Comparison of ENCODE assay signal across 27 cellular contexts in the genomic region with DNA sequence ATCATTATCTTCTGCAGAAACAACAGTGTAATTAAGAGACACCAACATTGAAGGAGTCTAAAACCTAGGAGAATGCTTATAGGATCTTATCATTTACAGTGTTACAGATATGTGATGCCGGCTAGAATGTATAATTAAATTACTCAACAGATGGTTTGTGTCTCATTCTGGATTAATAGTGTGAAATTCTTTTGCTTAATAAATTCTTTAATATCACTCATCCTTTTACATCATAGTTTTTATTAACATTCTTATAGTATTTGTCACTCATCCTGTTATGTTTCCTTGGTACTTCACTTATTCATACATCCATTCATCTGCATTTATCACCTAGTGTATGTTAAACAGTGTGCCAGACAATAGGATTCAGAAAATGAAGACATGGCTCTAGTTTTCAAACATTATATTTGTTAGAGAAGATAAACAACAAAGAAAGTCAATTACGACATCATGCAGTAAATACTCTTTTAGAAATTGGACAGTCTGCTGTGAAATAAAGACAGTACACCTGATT.
DNase-seq lines count a peak whose midpoint lies in the region; ATAC-seq and TF ChIP-seq lines count a peak whose summit lies in the region.
"Had no signal": no experiment of that assay in that cellular context is flagged by ENCODE, and none has a peak within 500 bp of the region (broad histone marks: within the 10 kb centered on the region; RNA-seq: fewer than 3 reads in every experiment).

No MANE protein-coding gene starts in this region.

- H3K4me2 ChIP-seq in SK-N-SH: no peak overlapping the region
- H3K4me2 ChIP-seq: BLaER1 had no signal

- 30% methylated on average over 2 of the region's 2 CpGs for WGBS in SK-N-SH (ENCODE audit: low lambda C conversion rate)

- no peaks in the 10 kb centered on the region for H3K79me2 ChIP-seq in SK-N-SH (ENCODE audit: insufficient read depth)

- ATAC-seq in SK-N-SH treated with all-trans-retinoic acid at 6 μM for 48 hours (no peak), GM18870 (IDR thresholded peaks at IDR 0.05; ENCODE audit: unreplicated experiment) (no peak)
- no peak for ATAC-seq in stimulated activated effector memory CD8-positive, alpha-beta T cell treated with anti-CD3 and anti-CD28 coated beads, Interleukin-12 subunit alpha, Interleukin-12 subunit beta, amount 100 ng/mL, for 72 hours

- no peak overlapping the region for H3K4me3 Mint-ChIP-seq in stimulated activated effector memory CD8-positive, alpha-beta T cell treated with anti-CD3 and anti-CD28 coated beads, Interleukin-12 subunit alpha, Interleukin-12 subunit beta, amount 100 ng/mL, for 72 hours
- H3K4me3 Mint-ChIP-seq: CD4-positive, CD25-positive, alpha-beta regulatory T cell; HFFc6; T-helper 1 cell treated with Interleukin-12 subunit alpha and Interleukin-12 subunit beta and Interleukin-4 antibody, amounts not matched to agents 30 μg/mL and 1 μg/mL, for 36 hours had no signal

- H3K36me3 ChIP-seq in SK-N-SH (replicated peaks in 1 of 2; ENCODE audit: control insufficient read depth in 1 of 2, insufficient read depth in 2 of 2, low read length in 1 of 2): no peaks in the 10 kb centered on the region
- H3K36me3 ChIP-seq: BLaER1 had no signal

- no peak for DNase-seq in SK-N-SH
- peak; percentile 10 for DNase-seq in HT1080 (ENCODE audit: low read depth)
- peak; percentile 20 for DNase-seq in RWPE1 (ENCODE audit: low spot score)
- peak; percentile 8 for DNase-seq in fibroblast of villous mesenchyme (ENCODE audit: low read depth)
- no peak for DNase-seq in cortex of kidney (lab: John Stamatoyannopoulos, UW)
- no peak for DNase-seq in stimulated activated effector memory CD8-positive, alpha-beta T cell treated with anti-CD3 and anti-CD28 coated beads, Interleukin-12 subunit alpha, Interleukin-12 subunit beta, amount 100 ng/mL, for 72 hours (ENCODE audit: low spot score in 2 of 2)
- DNase-seq: CD4-positive, CD25-positive, alpha-beta regulatory T cell; DMS53; H7; HFFc6; Karpas-422; NCI-H1092; NCI-H1417 treated with DMSO at 0.1 percent for 48 hours; NCI-H1694 treated with DMSO at 0.1 percent for 48 hours; NCI-H2081 treated with DMSO at 0.1 percent for 48 hours; NCI-H2171; NCI-H345; NCI-H524; NCI-H748 treated with DMSO at 0.1 percent for 48 hours; RPMI8226; SHP77 treated with DMSO at 0.1 percent for 48 hours; SW 1271 had no signal

- no peaks in the 10 kb centered on the region for H3K9me3 ChIP-seq in SK-N-SH
- H3K9me3 ChIP-seq: BLaER1 had no signal

- no peaks in the 10 kb centered on the region for H3K27me3 ChIP-seq in SK-N-SH (ENCODE audit: insufficient read depth)
- H3K27me3 ChIP-seq: BLaER1 had no signal

- H3K4me1 Mint-ChIP-seq in stimulated activated effector memory CD8-positive, alpha-beta T cell treated with anti-CD3 and anti-CD28 coated beads, Interleukin-12 subunit alpha, Interleukin-12 subunit beta, amount 100 ng/mL, for 72 hours: no peaks in the 10 kb centered on the region
- H3K4me1 Mint-ChIP-seq: CD4-positive, CD25-positive, alpha-beta regulatory T cell had no signal

- no peaks in the 10 kb centered on the region; a peak in 1 of 4 replicates for H3K4me1 ChIP-seq in SK-N-SH (ENCODE audit: control insufficient read depth in 1 of 2, insufficient read depth in 2 of 2, low read depth in 1 of 2, low read length in 1 of 2)
- H3K4me1 ChIP-seq: BLaER1 had no signal

- H3K9ac ChIP-seq in SK-N-SH: no peak overlapping the region
- H3K9ac ChIP-seq: BLaER1 had no signal

- peaks cover 3% of the 10 kb centered on the region for H3K9me3 Mint-ChIP-seq in stimulated activated effector memory CD8-positive, alpha-beta T cell treated with anti-CD3 and anti-CD28 coated beads, Interleukin-12 subunit alpha, Interleukin-12 subunit beta, amount 100 ng/mL, for 72 hours
- H3K9me3 Mint-ChIP-seq: HFFc6; T-helper 1 cell treated with Interleukin-12 subunit alpha and Interleukin-12 subunit beta and Interleukin-4 antibody, amounts not matched to agents 30 μg/mL and 1 μg/mL, for 36 hours had no signal

- no peak overlapping the region for H3K27ac Mint-ChIP-seq in stimulated activated effector memory CD8-positive, alpha-beta T cell treated with anti-CD3 and anti-CD28 coated beads, Interleukin-12 subunit alpha, Interleukin-12 subunit beta, amount 100 ng/mL, for 72 hours
- H3K27ac Mint-ChIP-seq: CD4-positive, CD25-positive, alpha-beta regulatory T cell; HFFc6; T-helper 1 cell treated with Interleukin-12 subunit alpha and Interleukin-12 subunit beta and Interleukin-4 antibody, amounts not matched to agents 30 μg/mL and 1 μg/mL, for 36 hours had no signal

- TF ChIP-seq CTCF in SK-N-SH (IDR thresholded peaks at IDR 0.05) (no peak), RWPE1 (conservative IDR thresholded peaks at IDR 0.05; ENCODE audit: low read depth) (no peak), fibroblast of villous mesenchyme (IDR thresholded peaks at IDR 0.05; ENCODE audit: insufficient read depth, low read depth, low read length) (no peak)

- TF ChIP-seq EP300 in SK-N-SH (IDR thresholded peaks at IDR 0.05; ENCODE audit: borderline replicate concordance in 1 of 2, low read depth in 1 of 2, low read length in 1 of 2): no peak

- H3K27ac ChIP-seq in SK-N-SH (ENCODE audit: low read depth in 2 of 2, low read length in 1 of 2): no peak overlapping the region
- H3K27ac ChIP-seq in RWPE1: no peak overlapping the region
- H3K27ac ChIP-seq: 22Rv1, BLaER1 had no signal

- H3K9me2 ChIP-seq in SK-N-SH: no peaks in the 10 kb centered on the region

- H3K4me3 ChIP-seq in SK-N-SH (ENCODE audit: low read depth in 2 of 2, low read length in 1 of 2) (no peak overlapping the region), fibroblast of villous mesenchyme (ENCODE audit: low read depth, low read length) (no peak overlapping the region)
- H3K4me3 ChIP-seq: BLaER1 had no signal

- no peaks in the 10 kb centered on the region for H4K20me1 ChIP-seq in SK-N-SH (ENCODE audit: insufficient read depth)
- H4K20me1 ChIP-seq: BLaER1 had no signal

- H3F3A ChIP-seq in SK-N-SH (replicated peaks; ENCODE audit: insufficient read depth): no peaks in the 10 kb centered on the region

- H2AFZ ChIP-seq in SK-N-SH (ENCODE audit: low read depth): no peak overlapping the region

- CTCF ChIA-PET in SK-N-SH (lab: Yijun Ruan, JAX): no interaction called here
- CTCF ChIA-PET in RWPE1 (lab: Yijun Ruan, JAX): no interaction called here

- no peak for TF ChIP-seq RAD21 in SK-N-SH (IDR thresholded peaks at IDR 0.05; ENCODE audit: low read length)

- POLR2A ChIA-PET in SK-N-SH (lab: Yijun Ruan, JAX): no interaction called here
- POLR2A ChIA-PET in RWPE1 (lab: Yijun Ruan, JAX; ENCODE audit: low non-redundant PET): no interaction called here

- H3K36me3 Mint-ChIP-seq in stimulated activated effector memory CD8-positive, alpha-beta T cell treated with anti-CD3 and anti-CD28 coated beads, Interleukin-12 subunit alpha, Interleukin-12 subunit beta, amount 100 ng/mL, for 72 hours: no peaks in the 10 kb centered on the region
- H3K36me3 Mint-ChIP-seq: CD4-positive, CD25-positive, alpha-beta regulatory T cell had no signal

TF ChIP-seq in SK-N-SH treated with all-trans-retinoic acid at 6 μM for 48 hours, 23 proteins besides CTCF, POLR2A, EP300 and RAD21 (continues in another document):
- TF ChIP-seq, protein P1, sequence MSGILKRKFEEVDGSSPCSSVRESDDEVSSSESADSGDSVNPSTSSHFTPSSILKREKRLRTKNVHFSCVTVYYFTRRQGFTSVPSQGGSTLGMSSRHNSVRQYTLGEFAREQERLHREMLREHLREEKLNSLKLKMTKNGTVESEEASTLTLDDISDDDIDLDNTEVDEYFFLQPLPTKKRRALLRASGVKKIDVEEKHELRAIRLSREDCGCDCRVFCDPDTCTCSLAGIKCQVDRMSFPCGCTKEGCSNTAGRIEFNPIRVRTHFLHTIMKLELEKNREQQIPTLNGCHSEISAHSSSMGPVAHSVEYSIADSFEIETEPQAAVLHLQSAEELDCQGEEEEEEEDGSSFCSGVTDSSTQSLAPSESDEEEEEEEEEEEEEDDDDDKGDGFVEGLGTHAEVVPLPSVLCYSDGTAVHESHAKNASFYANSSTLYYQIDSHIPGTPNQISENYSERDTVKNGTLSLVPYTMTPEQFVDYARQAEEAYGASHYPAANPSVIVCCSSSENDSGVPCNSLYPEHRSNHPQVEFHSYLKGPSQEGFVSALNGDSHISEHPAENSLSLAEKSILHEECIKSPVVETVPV (CRISPR knock-in tag; IDR thresholded peaks at IDR 0.05): no peak
- TF ChIP-seq ESRRG (CRISPR knock-in tag; IDR thresholded peaks at IDR 0.05): no peak
- peak; percentile 73 for TF ChIP-seq ISL1 (CRISPR knock-in tag; IDR thresholded peaks at IDR 0.05)

TF ChIP-seq in SK-N-SH, 30 proteins besides CTCF, POLR2A, EP300 and RAD21:
- no peak for TF ChIP-seq CHD2 (IDR thresholded peaks at IDR 0.05; ENCODE audit: low read length, partially characterized antibody)
- TF ChIP-seq ELF1 (IDR thresholded peaks at IDR 0.05): no peak

Comparison
In these comparisons a context has a peak if more than half of its experiments do, and no peak if none do; other contexts are left out.
1. DNase-seq: peak in HT1080 (single experiment), RWPE1 (single experiment) and fibroblast of villous mesenchyme (single experiment); none in SK-N-SH (single experiment), cortex of kidney (single experiment) and stimulated activated effector memory CD8-positive, alpha-beta T cell treated with anti-CD3 and anti-CD28 coated beads, Interleukin-12 subunit alpha, Interleukin-12 subunit beta, amount 100 ng/mL, for 72 hours (0 of 2).